Comparison of ENCODE assay signal across 19 cellular contexts in genomic region chr7:12091164-12091563, GRCh38.
"Had no signal": no experiment of that assay in that cellular context is flagged by ENCODE, and none has a peak within 500 bp of the region (broad histone marks: within the 10 kb centered on the region; RNA-seq: fewer than 3 reads in every experiment).

No MANE protein-coding gene starts in this region.

- H3K4me1 Mint-ChIP-seq: activated B cell treated with CpG ODN at 0.5 μM for 24 hours; activated CD4-positive, alpha-beta T cell treated with anti-CD3 and anti-CD28 coated beads, Interleukin-2, amount 10 ng/mL, durations not matched to agents 24 days and 14 days; activated T-helper 17 cell treated with anti-CD3 and anti-CD28 coated beads, Interleukin-2, amount 50 U/mL, for 72 hours; stimulated activated naive CD8-positive, alpha-beta T cell treated with anti-CD3 and anti-CD28 coated beads, Interleukin-15, amount 100 ng/mL, for 72 hours had no signal

- H3K4me3 Mint-ChIP-seq: activated B cell treated with CpG ODN at 0.5 μM for 24 hours; activated CD4-positive, alpha-beta T cell treated with anti-CD3 and anti-CD28 coated beads, Interleukin-2, amount 10 ng/mL, durations not matched to agents 24 days and 14 days; activated CD8-positive, alpha-beta T cell treated with anti-CD3 and anti-CD28 coated beads for 36 hours; activated naive CD8-positive, alpha-beta T cell treated with anti-CD3 and anti-CD28 coated beads, Interleukin-2, amount 10 ng/mL, durations not matched to agents 7 days and 5 days; activated T-helper 17 cell treated with anti-CD3 and anti-CD28 coated beads, Interleukin-2, amount 50 U/mL, for 72 hours; effector memory CD8-positive, alpha-beta T cell; stimulated activated naive CD8-positive, alpha-beta T cell treated with anti-CD3 and anti-CD28 coated beads, Interleukin-15, amount 100 ng/mL, for 72 hours had no signal

- H3K4me3 ChIP-seq: right atrium auricular region, skin epidermis, suprapubic skin, transverse colon, uterus had no signal

- H3K27me3 ChIP-seq: right atrium auricular region, suprapubic skin, transverse colon, uterus had no signal

- H3K4me1 ChIP-seq: right atrium auricular region, transverse colon, uterus had no signal

- DNase-seq: activated B cell treated with CpG ODN at 0.5 μM for 24 hours; activated CD4-positive, alpha-beta T cell treated with anti-CD3 and anti-CD28 coated beads, Interleukin-2, amount 10 ng/mL, durations not matched to agents 24 days and 14 days; activated CD8-positive, alpha-beta T cell treated with anti-CD3 and anti-CD28 coated beads for 36 hours; activated naive CD4-positive, alpha-beta T cell; activated naive CD8-positive, alpha-beta T cell treated with anti-CD3 and anti-CD28 coated beads, Interleukin-2, amount 10 ng/mL, durations not matched to agents 7 days and 5 days; activated T-cell treated with anti-CD3 and anti-CD28 coated beads, Interleukin-2, amount 50 U/mL, for 1 hour; dermis blood vessel endothelial cell; effector memory CD8-positive, alpha-beta T cell; foreskin fibroblast; hypothalamus; islet precursor cell; stimulated activated CD4-positive, alpha-beta T cell treated with anti-CD3 and anti-CD28 coated beads, Interleukin-4, amount 100 ng/mL, for 1 hour; stimulated activated naive CD8-positive, alpha-beta T cell treated with anti-CD3 and anti-CD28 coated beads, Interleukin-15, amount 100 ng/mL, for 72 hours; transverse colon; uterus had no signal

- H3K9me3 Mint-ChIP-seq: activated B cell treated with CpG ODN at 0.5 μM for 24 hours; activated CD4-positive, alpha-beta T cell treated with anti-CD3 and anti-CD28 coated beads, Interleukin-2, amount 10 ng/mL, durations not matched to agents 24 days and 14 days; activated CD8-positive, alpha-beta T cell treated with anti-CD3 and anti-CD28 coated beads for 36 hours; effector memory CD8-positive, alpha-beta T cell had no signal

- H3K27ac Mint-ChIP-seq: activated B cell treated with CpG ODN at 0.5 μM for 24 hours; activated CD4-positive, alpha-beta T cell treated with anti-CD3 and anti-CD28 coated beads, Interleukin-2, amount 10 ng/mL, durations not matched to agents 24 days and 14 days; activated CD8-positive, alpha-beta T cell treated with anti-CD3 and anti-CD28 coated beads for 36 hours; activated naive CD8-positive, alpha-beta T cell treated with anti-CD3 and anti-CD28 coated beads, Interleukin-2, amount 10 ng/mL, durations not matched to agents 7 days and 5 days; activated T-helper 17 cell treated with anti-CD3 and anti-CD28 coated beads, Interleukin-2, amount 50 U/mL, for 72 hours; effector memory CD8-positive, alpha-beta T cell; stimulated activated naive CD8-positive, alpha-beta T cell treated with anti-CD3 and anti-CD28 coated beads, Interleukin-15, amount 100 ng/mL, for 72 hours had no signal

- H3K27me3 Mint-ChIP-seq: activated B cell treated with CpG ODN at 0.5 μM for 24 hours; activated CD4-positive, alpha-beta T cell treated with anti-CD3 and anti-CD28 coated beads, Interleukin-2, amount 10 ng/mL, durations not matched to agents 24 days and 14 days; activated CD8-positive, alpha-beta T cell treated with anti-CD3 and anti-CD28 coated beads for 36 hours; activated naive CD8-positive, alpha-beta T cell treated with anti-CD3 and anti-CD28 coated beads, Interleukin-2, amount 10 ng/mL, durations not matched to agents 7 days and 5 days; activated T-helper 17 cell treated with anti-CD3 and anti-CD28 coated beads, Interleukin-2, amount 50 U/mL, for 72 hours; stimulated activated naive CD8-positive, alpha-beta T cell treated with anti-CD3 and anti-CD28 coated beads, Interleukin-15, amount 100 ng/mL, for 72 hours had no signal

- H3K36me3 Mint-ChIP-seq: activated naive CD8-positive, alpha-beta T cell treated with anti-CD3 and anti-CD28 coated beads, Interleukin-2, amount 10 ng/mL, durations not matched to agents 7 days and 5 days had no signal

- H3K9me3 ChIP-seq: right atrium auricular region, suprapubic skin, transverse colon, uterus had no signal

- H3K36me3 ChIP-seq: right atrium auricular region, suprapubic skin, transverse colon, uterus had no signal

- H3K27ac ChIP-seq: right atrium auricular region, skin epidermis, suprapubic skin, transverse colon, uterus had no signal
